16 cellular contexts compared by ENCODE assay signal in genomic region chr20:33650753-33651561, GRCh38. TPM values are rescaled to one million over a fixed set of nuclear protein-coding genes. Genes with fewer than 3 reads are reported as not detected.
DNase-seq lines count a peak whose midpoint lies in the region; ATAC-seq and TF ChIP-seq lines count a peak whose summit lies in the region.
"Had no signal": no experiment of that assay in that cellular context is flagged by ENCODE, and none has a peak within 500 bp of the region (broad histone marks: within the 10 kb centered on the region; RNA-seq: fewer than 3 reads in every experiment).

No MANE protein-coding gene starts in this region.

- H3K9me3 Mint-ChIP-seq in activated naive CD4-positive, alpha-beta T cell treated with anti-CD3 and anti-CD28 coated beads for 36 hours, result no peaks in the 10 kb centered on the region
- H3K9me3 Mint-ChIP-seq in glutamatergic neuron (ENCODE audit: unreplicated experiment), result peaks cover 35% of the 10 kb centered on the region
- no peaks in the 10 kb centered on the region for H3K9me3 Mint-ChIP-seq in type B pancreatic cell
- H3K9me3 Mint-ChIP-seq: activated CD8-positive, alpha-beta T cell treated with anti-CD3 and anti-CD28 coated beads for 36 hours; activated naive CD4-positive, alpha-beta T cell treated with anti-CD3 and anti-CD28 coated beads, Interleukin-2, amount 10 ng/mL, durations not matched to agents 7 days and 5 days; central memory CD8-positive, alpha-beta T cell had no signal

- DNase-seq in activated naive CD4-positive, alpha-beta T cell treated with anti-CD3 and anti-CD28 coated beads for 36 hours, result no peak
- DNase-seq in activated naive CD4-positive, alpha-beta T cell (lab: John Stamatoyannopoulos, UW), result no peak
- DNase-seq in NCI-H69 (lab: John Stamatoyannopoulos, UW), result peak; percentile 88
- DNase-seq in glutamatergic neuron, result no peak
- DNase-seq in type B pancreatic cell (ENCODE audit: extremely low spot score, unreplicated experiment), result no peak
- DNase-seq in GM13977 (ENCODE audit: low spot score), result no peak
- no peak for DNase-seq in NCI-H1436 treated with DMSO at 0.1 percent for 48 hours (lab: John Stamatoyannopoulos, UW)
- DNase-seq: activated CD8-positive, alpha-beta T cell treated with anti-CD3 and anti-CD28 coated beads for 36 hours; AML-193; EL; mesendoderm; NCI-H1092 treated with DMSO at 0.1 percent for 48 hours; stimulated activated CD8-positive, alpha-beta memory T cell treated with anti-CD3 and anti-CD28 coated beads, Interleukin-4, amount 100 ng/mL, for 48 hours had no signal

- no peak for ATAC-seq in GM19463 (IDR thresholded peaks at IDR 0.05; ENCODE audit: unreplicated experiment)
- ATAC-seq: activated CD8-positive, alpha-beta T cell treated with anti-CD3 and anti-CD28 coated beads for 36 hours had no signal

- CTCF ChIA-PET in activated naive CD4-positive, alpha-beta T cell treated with anti-CD3 and anti-CD28 coated beads for 36 hours (lab: Charles Lee), result interaction anchor here (0.6 to 1.5 kb wide), 3 partner anchors 17 to 197 kb away, joined by 3 to 5 read pairs (median 3); no protein-coding TSS in a partner anchor

- peaks cover 36% of the 10 kb centered on the region for H3K4me1 Mint-ChIP-seq in activated naive CD4-positive, alpha-beta T cell treated with anti-CD3 and anti-CD28 coated beads for 36 hours (ENCODE audit: low read depth)
- H3K4me1 Mint-ChIP-seq in glutamatergic neuron (ENCODE audit: low read depth, unreplicated experiment) (peaks cover 57% of the 10 kb centered on the region), type B pancreatic cell (ENCODE audit: unreplicated experiment) (peaks cover 68% of the 10 kb centered on the region)

- in situ Hi-C loops in GM13977 (cut with MboI; ENCODE audit: low pct_unique_long_range_greater_than_20kb, low sequenced_read_pairs, unreplicated experiment), result loop anchor here (10.0 kb wide), 1 partner anchor 196 kb away; no protein-coding TSS in a partner anchor

- TF ChIP-seq CTCF in glutamatergic neuron (IDR thresholded peaks at IDR 0.05; ENCODE audit: partially characterized antibody, unreplicated experiment), result no peak
- peak; percentile 18 for TF ChIP-seq CTCF in type B pancreatic cell (conservative IDR thresholded peaks at IDR 0.05)
- no peak for TF ChIP-seq CTCF in GM13977 (IDR thresholded peaks at IDR 0.05; ENCODE audit: extremely low read depth, insufficient read depth, missing control alignments)

- peaks cover 2% of the 10 kb centered on the region for H3K36me3 Mint-ChIP-seq in activated naive CD4-positive, alpha-beta T cell treated with anti-CD3 and anti-CD28 coated beads for 36 hours (ENCODE audit: low read depth)
- H3K36me3 Mint-ChIP-seq in glutamatergic neuron (ENCODE audit: unreplicated experiment) (no peaks in the 10 kb centered on the region), type B pancreatic cell (peaks cover 21% of the 10 kb centered on the region)

- H3K27ac Mint-ChIP-seq in activated naive CD4-positive, alpha-beta T cell treated with anti-CD3 and anti-CD28 coated beads for 36 hours, result peak overlapping the region; percentile 13
- H3K27ac Mint-ChIP-seq in glutamatergic neuron (ENCODE audit: unreplicated experiment) (peak overlapping the region; percentile 88), type B pancreatic cell (peak overlapping the region; percentile 97)
- H3K27ac Mint-ChIP-seq: activated CD8-positive, alpha-beta T cell treated with anti-CD3 and anti-CD28 coated beads for 36 hours; activated naive CD4-positive, alpha-beta T cell treated with anti-CD3 and anti-CD28 coated beads, Interleukin-2, amount 10 ng/mL, durations not matched to agents 7 days and 5 days had no signal

- H3K4me3 Mint-ChIP-seq in activated naive CD4-positive, alpha-beta T cell treated with anti-CD3 and anti-CD28 coated beads for 36 hours, result no peak overlapping the region
- H3K4me3 Mint-ChIP-seq in glutamatergic neuron (ENCODE audit: unreplicated experiment) (peak overlapping the region; percentile 67), type B pancreatic cell (peak overlapping the region; percentile 79)
- H3K4me3 Mint-ChIP-seq: activated CD8-positive, alpha-beta T cell treated with anti-CD3 and anti-CD28 coated beads for 36 hours; activated naive CD4-positive, alpha-beta T cell treated with anti-CD3 and anti-CD28 coated beads, Interleukin-2, amount 10 ng/mL, durations not matched to agents 7 days and 5 days; central memory CD8-positive, alpha-beta T cell had no signal

- no peaks in the 10 kb centered on the region for H3K27me3 Mint-ChIP-seq in activated naive CD4-positive, alpha-beta T cell treated with anti-CD3 and anti-CD28 coated beads for 36 hours (ENCODE audit: low read depth)
- peaks cover 21% of the 10 kb centered on the region for H3K27me3 Mint-ChIP-seq in glutamatergic neuron (ENCODE audit: unreplicated experiment)
- H3K27me3 Mint-ChIP-seq in type B pancreatic cell, result no peaks in the 10 kb centered on the region
- H3K27me3 Mint-ChIP-seq: activated CD8-positive, alpha-beta T cell treated with anti-CD3 and anti-CD28 coated beads for 36 hours; central memory CD8-positive, alpha-beta T cell had no signal

- intact Hi-C loops in activated naive CD4-positive, alpha-beta T cell treated with anti-CD3 and anti-CD28 coated beads for 36 hours (cut with micrococcal nuclease), result no loop called here

RNA-seq across cellular contexts. Expression of gene C20orf144, which starts 11.2 kb away (rescaled TPM):
- total RNA-seq in activated naive CD4-positive, alpha-beta T cell treated with anti-CD3 and anti-CD28 coated beads for 36 hours, result under 1 TPM; 0.15 to 0.38 TPM
- total RNA-seq in glutamatergic neuron (ENCODE audit: unreplicated experiment) (not detected), type B pancreatic cell (ENCODE audit: low replicate concordance) (0.29 and 0.82 TPM in 2 replicates)

RNA-seq across cellular contexts. Expression of gene ACTL10, which starts 15.8 kb away (rescaled TPM):
- total RNA-seq in activated naive CD4-positive, alpha-beta T cell treated with anti-CD3 and anti-CD28 coated beads for 36 hours, result 1 to 10 TPM in 1 of 2 experiments, under 1 TPM in 1; 0.96 to 1.0 TPM
- 1.0 TPM for total RNA-seq in glutamatergic neuron (ENCODE audit: unreplicated experiment)
- total RNA-seq in type B pancreatic cell (ENCODE audit: low replicate concordance), result 1.7 and 2.6 TPM in 2 replicates

RNA-seq across cellular contexts. Expression of gene NECAB3, which starts 23.3 kb away (rescaled TPM):
- total RNA-seq in activated naive CD4-positive, alpha-beta T cell treated with anti-CD3 and anti-CD28 coated beads for 36 hours, result 10 to 100 TPM; 12.7 to 14.3 TPM
- total RNA-seq in glutamatergic neuron (ENCODE audit: unreplicated experiment) (146 TPM), type B pancreatic cell (ENCODE audit: low replicate concordance) (67.4 and 68.2 TPM in 2 replicates)

RNA-seq across cellular contexts. Expression of gene E2F1, which starts 35.2 kb away (rescaled TPM):
- total RNA-seq in activated naive CD4-positive, alpha-beta T cell treated with anti-CD3 and anti-CD28 coated beads for 36 hours, result 10 to 100 TPM; 69.3 to 70.0 TPM
- total RNA-seq in glutamatergic neuron (ENCODE audit: unreplicated experiment), result 66.0 TPM
- 20.7 and 32.8 TPM in 2 replicates for total RNA-seq in type B pancreatic cell (ENCODE audit: low replicate concordance)

Comparison
In these comparisons a context has a peak if more than half of its experiments do, and no peak if none do; other contexts are left out.
1. H3K27ac Mint-ChIP-seq: peak in every context shown above with its lines; median percentile 97 in type B pancreatic cell; 88 in glutamatergic neuron; 13 in activated naive CD4-positive, alpha-beta T cell treated with anti-CD3 and anti-CD28 coated beads for 36 hours.